ENCODE assay signal across 17 cellular contexts in the genomic region with DNA sequence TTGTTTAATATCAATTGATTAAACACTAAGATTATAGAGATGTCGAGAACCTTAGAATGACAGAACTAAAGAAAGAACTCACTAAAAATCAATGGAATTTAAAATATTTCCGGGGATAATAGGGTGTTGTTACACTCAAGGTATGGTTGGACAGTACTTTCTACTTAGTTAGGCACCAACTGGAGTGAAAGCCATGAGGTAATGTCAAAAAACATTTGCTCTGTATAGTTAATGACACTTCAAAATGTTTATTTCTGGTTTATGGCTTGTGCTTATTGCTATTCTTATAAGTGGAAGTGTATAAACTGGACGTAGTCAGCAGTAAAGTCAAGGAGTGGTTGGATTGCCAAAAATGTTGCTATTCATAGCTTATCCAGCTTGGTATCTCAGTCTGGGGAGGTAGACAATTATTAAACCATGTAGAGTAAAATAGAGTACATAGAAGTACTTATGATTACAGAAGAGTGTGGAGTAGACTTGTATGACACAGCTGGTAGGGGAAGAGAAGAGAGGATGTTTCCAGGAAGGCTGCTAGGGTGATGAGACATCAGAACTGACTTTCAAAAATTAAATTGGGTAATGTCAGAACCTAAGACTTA. TPM values are rescaled to one million over a fixed set of nuclear protein-coding genes. Genes with fewer than 3 reads are reported as not detected.
DNase-seq lines count a peak whose midpoint lies in the region; ATAC-seq, FAIRE-seq and TF ChIP-seq lines count a peak whose summit lies in the region.
"Had no signal": no experiment of that assay in that cellular context is flagged by ENCODE, and none has a peak within 500 bp of the region (broad histone marks: within the 10 kb centered on the region; RNA-seq: fewer than 3 reads in every experiment).

No MANE protein-coding gene starts in this region.

- H3K4me1 ChIP-seq in trophoblast cell (ENCODE audit: control insufficient read depth in 1 of 2, insufficient read depth in 2 of 2, low read length in 2 of 2): no peaks in the 10 kb centered on the region

- no peak overlapping the region for H4K12ac ChIP-seq in trophoblast cell (ENCODE audit: low read depth, low read length)

- H3K79me1 ChIP-seq in trophoblast cell (ENCODE audit: low read length): no peaks in the 10 kb centered on the region

- no peak overlapping the region for H4K8ac ChIP-seq in trophoblast cell (ENCODE audit: low read depth, low read length)

- FAIRE-seq in D721Med (lab: Jason Lieb, UNC): no peak

- H3K4ac ChIP-seq in trophoblast cell (ENCODE audit: low read depth, low read length): no peak overlapping the region

- peaks cover 13% of the 10 kb centered on the region for H3K36me3 Mint-ChIP-seq in T-helper 17 cell (ENCODE audit: low read depth)

- H4K91ac ChIP-seq in trophoblast cell (ENCODE audit: low read depth, low read length): no peak overlapping the region

- no CpG with 5 or more reads among the region's 3 CpGs for WGBS in trophoblast cell (ENCODE audit: extremely low coverage, insufficient coverage, insufficient read length)

- no peak overlapping the region for H3K9ac ChIP-seq in trophoblast cell (ENCODE audit: low read length)

- H3K4me3 Mint-ChIP-seq in T-helper 17 cell: no peak overlapping the region
- H3K4me3 Mint-ChIP-seq: activated CD4-positive, alpha-beta T cell treated with anti-CD3 and anti-CD28 coated beads, Interleukin-2, amount 10 ng/mL, durations not matched to agents 7 days and 5 days; CD14-positive monocyte; dendritic cell treated with granulocyte-macrophage colony-stimulating factor and Interleukin-4, amounts not matched to agents 40 ng/mL and 50 ng/mL, for 4 days had no signal

- peaks cover 3% of the 10 kb centered on the region for H3K4me1 Mint-ChIP-seq in T-helper 17 cell
- H3K4me1 Mint-ChIP-seq: activated CD4-positive, alpha-beta T cell treated with anti-CD3 and anti-CD28 coated beads, Interleukin-2, amount 10 ng/mL, durations not matched to agents 7 days and 5 days; CD14-positive monocyte had no signal

- no peak overlapping the region for H2BK12ac ChIP-seq in trophoblast cell (ENCODE audit: low read length)

- H3K27ac ChIP-seq in trophoblast cell (ENCODE audit: low read depth, low read length): no peak overlapping the region

- H3K18ac ChIP-seq in trophoblast cell (ENCODE audit: low read length): no peak overlapping the region

- DNase-seq in DMS53 treated with DMSO at 0.1 percent for 48 hours (lab: John Stamatoyannopoulos, UW; ENCODE audit: unreplicated experiment) (peak; percentile 21), T-helper 17 cell (no peak), left ventricle myocardium superior (no peak), trophoblast cell (peak; percentile 42 to 80), D721Med (ENCODE audit: insufficient read length, low spot score) (no peak), NCI-H2107 (lab: John Stamatoyannopoulos, UW) (no peak), hippocampal formation (lab: John Stamatoyannopoulos, UW) (no peak)
- DNase-seq: activated CD4-positive, alpha-beta T cell treated with anti-CD3 and anti-CD28 coated beads, Interleukin-2, amount 10 ng/mL, durations not matched to agents 7 days and 5 days; activated naive CD4-positive, alpha-beta T cell; foreskin melanocyte; mammary epithelial cell; NCI-H2171; posterior cingulate gyrus; stimulated activated CD4-positive, alpha-beta T cell treated with anti-CD3 and anti-CD28 coated beads, Interleukin-4, amount 100 ng/mL, for 4 hours had no signal

- H3K9me3 ChIP-seq in T-helper 17 cell (ENCODE audit: control insufficient read depth, low read length, poor library complexity, severe bottlenecking) (no peaks in the 10 kb centered on the region), trophoblast cell (ENCODE audit: insufficient read depth, low read depth, low read length) (no peaks in the 10 kb centered on the region)

- ATAC-seq in T-helper 17 cell (no peak), left ventricle myocardium superior (peak; percentile 96), GM19463 (IDR thresholded peaks at IDR 0.05; ENCODE audit: unreplicated experiment) (no peak)

- H3K36me3 ChIP-seq in trophoblast cell (ENCODE audit: control insufficient read depth in 1 of 2, insufficient read depth in 2 of 2, low read length in 2 of 2): peaks cover 20 to 31% of the 10 kb centered on the region in 2 experiments

- H3K27me3 ChIP-seq in trophoblast cell (ENCODE audit: insufficient read depth, low read length): no peaks in the 10 kb centered on the region

- H2AFZ ChIP-seq in trophoblast cell (ENCODE audit: insufficient read depth, low read length, poor library complexity): no peak overlapping the region

- H3K79me2 ChIP-seq in trophoblast cell (ENCODE audit: control insufficient read depth, insufficient read depth, low read length, poor library complexity): no peaks in the 10 kb centered on the region

- H3K27ac Mint-ChIP-seq in T-helper 17 cell: peak overlapping the region; percentile 61
- H3K27ac Mint-ChIP-seq: activated CD4-positive, alpha-beta T cell treated with anti-CD3 and anti-CD28 coated beads, Interleukin-2, amount 10 ng/mL, durations not matched to agents 7 days and 5 days; dendritic cell treated with granulocyte-macrophage colony-stimulating factor and Interleukin-4, amounts not matched to agents 40 ng/mL and 50 ng/mL, for 4 days had no signal

- no peak overlapping the region for H3K14ac ChIP-seq in trophoblast cell (ENCODE audit: low read length)

- intact Hi-C loops in left ventricle myocardium superior (cut with micrococcal nuclease): no loop called here

- H3K23ac ChIP-seq in trophoblast cell (ENCODE audit: low read length): no peak overlapping the region

- no peaks in the 10 kb centered on the region for H3K27me3 Mint-ChIP-seq in T-helper 17 cell
- H3K27me3 Mint-ChIP-seq: activated CD4-positive, alpha-beta T cell treated with anti-CD3 and anti-CD28 coated beads, Interleukin-2, amount 10 ng/mL, durations not matched to agents 7 days and 5 days; dendritic cell treated with granulocyte-macrophage colony-stimulating factor and Interleukin-4, amounts not matched to agents 40 ng/mL and 50 ng/mL, for 4 days had no signal

- no peak for TF ChIP-seq CTCF in D721Med (IDR thresholded peaks at IDR 0.05; ENCODE audit: insufficient read depth, missing control alignments)

- H2BK5ac ChIP-seq in trophoblast cell (ENCODE audit: low read depth, low read length, poor library complexity): no peak overlapping the region

- no peak overlapping the region for H3K4me3 ChIP-seq in trophoblast cell (ENCODE audit: low read depth, low read length)

- no peak overlapping the region for H2BK120ac ChIP-seq in trophoblast cell (ENCODE audit: insufficient read depth, low read length, poor library complexity)

- H2AK5ac ChIP-seq in trophoblast cell (ENCODE audit: low read length): no peak overlapping the region

- no peak overlapping the region for H3K4me2 ChIP-seq in trophoblast cell (ENCODE audit: low read length)

RNA-seq across cellular contexts. Expression of a gene that starts 56.5 kb away (rescaled TPM):
- total RNA-seq in T-helper 17 cell (under 1 TPM in 1 of 2 donors, not detected in 1; 0.23 TPM), left ventricle myocardium superior (not detected)
- not detected in 2 replicates for polyA plus RNA-seq in trophoblast cell (2013)
- total RNA-seq: activated CD4-positive, alpha-beta T cell treated with anti-CD3 and anti-CD28 coated beads, Interleukin-2, amount 10 ng/mL, durations not matched to agents 7 days and 5 days had no signal
- polyA plus RNA-seq: CD14-positive monocyte, mammary epithelial cell had no signal

Comparison
In these comparisons a context has a peak if more than half of its experiments do, and no peak if none do; other contexts are left out.
1. DNase-seq: peak in DMS53 treated with DMSO at 0.1 percent for 48 hours (single experiment) and trophoblast cell (2 of 2); none in T-helper 17 cell (0 of 3), left ventricle myocardium superior (single experiment), D721Med (single experiment), NCI-H2107 (single experiment) and hippocampal formation (0 of 2).